ENCODE assay signal across 8 cellular contexts in the genomic region with DNA sequence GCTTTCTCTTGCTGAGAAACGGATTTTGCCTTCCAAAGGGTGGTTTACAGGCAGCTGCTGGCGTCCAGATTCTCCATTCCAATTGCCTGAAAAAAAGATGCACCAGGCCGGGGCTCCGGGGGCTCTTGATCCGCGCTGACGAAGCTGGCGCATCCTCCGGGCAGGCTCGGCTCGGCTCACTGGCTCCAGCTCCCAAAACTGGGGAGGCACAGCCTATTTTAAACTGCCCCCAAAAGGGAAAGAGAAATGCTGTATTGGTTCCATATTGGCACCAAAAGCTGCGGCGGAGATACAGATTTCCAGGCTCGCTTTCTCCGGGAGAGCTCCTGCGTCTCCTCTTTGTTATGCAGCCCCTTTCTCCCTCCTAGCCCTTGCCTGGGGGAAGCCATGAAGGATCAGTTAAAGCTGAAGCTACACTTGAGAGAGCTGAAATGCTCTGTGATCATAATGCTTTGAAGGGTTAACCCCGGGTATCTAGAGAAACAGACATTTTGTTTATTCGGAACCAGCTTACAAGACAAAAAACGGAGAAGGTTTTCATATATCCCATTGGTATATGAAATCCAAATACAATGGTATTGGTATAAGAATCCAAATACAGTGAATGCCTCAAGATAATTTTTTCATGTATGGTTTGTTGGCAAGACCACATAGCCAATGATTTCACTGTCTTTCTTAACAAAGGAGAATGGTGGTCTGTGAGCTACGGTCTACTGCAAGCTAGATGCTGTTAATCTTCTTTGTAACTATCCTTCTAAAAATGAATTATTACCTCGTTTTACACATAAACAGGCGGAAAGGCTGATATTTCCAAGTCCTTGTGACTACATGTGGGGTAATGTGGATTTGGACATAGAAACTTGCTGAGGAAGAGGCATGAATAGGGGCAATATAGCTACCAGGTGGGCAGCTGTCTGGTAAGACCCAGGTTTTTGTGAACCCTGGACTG. TPM values are rescaled to one million over a fixed set of nuclear protein-coding genes. Genes with fewer than 3 reads are reported as not detected.
DNase-seq lines count a peak whose midpoint lies in the region; ATAC-seq and TF ChIP-seq lines count a peak whose summit lies in the region.

No MANE protein-coding gene starts in this region.

- peak; percentile 17 for DNase-seq in GM13977 (ENCODE audit: low spot score)
- DNase-seq in RPMI7951 (ENCODE audit: low read depth) = peak; percentile 8
- no peak for DNase-seq in coronary artery (ENCODE audit: low spot score)
- DNase-seq in left colon = peak in 1 of 2 donors; percentile 25
- DNase-seq in NCI-H2029 (lab: John Stamatoyannopoulos, UW) = no peak

- H3K4me1 Mint-ChIP-seq in stimulated activated naive CD8-positive, alpha-beta T cell treated with anti-CD3 and anti-CD28 coated beads, Interleukin-15, Interleukin-2, amounts not matched to agents 100 ng/mL and 50 ng/mL, for 24 hours (ENCODE audit: low read depth) = peaks cover 61% of the 10 kb centered on the region

- H3K27ac ChIP-seq in coronary artery = peak overlapping the region; percentile 89 to 96

- peaks cover 42% of the 10 kb centered on the region for H3K36me3 Mint-ChIP-seq in stimulated activated naive CD8-positive, alpha-beta T cell treated with anti-CD3 and anti-CD28 coated beads, Interleukin-15, Interleukin-2, amounts not matched to agents 100 ng/mL and 50 ng/mL, for 24 hours (ENCODE audit: low read depth)

- in situ Hi-C loops in GM13977 (cut with MboI; ENCODE audit: low pct_unique_long_range_greater_than_20kb, low sequenced_read_pairs, unreplicated experiment) = no loop called here

- no peaks in the 10 kb centered on the region for H3K27me3 Mint-ChIP-seq in stimulated activated naive CD8-positive, alpha-beta T cell treated with anti-CD3 and anti-CD28 coated beads, Interleukin-15, Interleukin-2, amounts not matched to agents 100 ng/mL and 50 ng/mL, for 24 hours

- TF ChIP-seq CTCF in GM13977 (IDR thresholded peaks at IDR 0.05; ENCODE audit: extremely low read depth, insufficient read depth, missing control alignments) = no peak
- no peak for TF ChIP-seq CTCF in coronary artery (IDR thresholded peaks at IDR 0.05)

- H3K4me3 ChIP-seq in coronary artery = peak overlapping the region; percentile 92

- H3K27ac Mint-ChIP-seq in stimulated activated naive CD8-positive, alpha-beta T cell treated with anti-CD3 and anti-CD28 coated beads, Interleukin-15, Interleukin-2, amounts not matched to agents 100 ng/mL and 50 ng/mL, for 24 hours = peak overlapping the region; percentile 83

- H3K9me3 Mint-ChIP-seq in stimulated activated naive CD8-positive, alpha-beta T cell treated with anti-CD3 and anti-CD28 coated beads, Interleukin-15, Interleukin-2, amounts not matched to agents 100 ng/mL and 50 ng/mL, for 24 hours = no peaks in the 10 kb centered on the region

- ATAC-seq in HG02798 (IDR thresholded peaks at IDR 0.05; ENCODE audit: poor library complexity, unreplicated experiment) (peak; percentile 50), left colon (peak; percentile 58), HG03565 (IDR thresholded peaks at IDR 0.05; ENCODE audit: unreplicated experiment) (no peak)

- intact Hi-C loops in left colon (cut with DNase I, micrococcal nuclease) = no loop called here

- peak overlapping the region; percentile 89 for H3K4me3 Mint-ChIP-seq in stimulated activated naive CD8-positive, alpha-beta T cell treated with anti-CD3 and anti-CD28 coated beads, Interleukin-15, Interleukin-2, amounts not matched to agents 100 ng/mL and 50 ng/mL, for 24 hours

RNA-seq across cellular contexts. Expression of a gene that starts 0.7 kb away (rescaled TPM):
- total RNA-seq in RPMI7951 (2014; rRNA removed; shearing (Covaris generic)) = 0.49 and 3.4 TPM in 2 replicates
- 1 to 10 TPM; 4.6 to 4.9 TPM for total RNA-seq in left colon

RNA-seq across cellular contexts. Expression of a gene that starts 39.6 kb away (rescaled TPM):
- not detected in 2 replicates for total RNA-seq in RPMI7951 (2014; rRNA removed; shearing (Covaris generic))
- total RNA-seq in left colon = under 1 TPM; 0.43 to 0.45 TPM

Comparison
In these comparisons a context has a peak if more than half of its experiments do, and no peak if none do; other contexts are left out.
1. DNase-seq: peak in GM13977 (single experiment) and RPMI7951 (single experiment); none in coronary artery (single experiment) and NCI-H2029 (single experiment).